23 cellular contexts compared by ENCODE assay signal in genomic region chr5:76746677-76747076, GRCh38.
"Had no signal": no experiment of that assay in that cellular context is flagged by ENCODE, and none has a peak within 500 bp of the region (broad histone marks: within the 10 kb centered on the region; RNA-seq: fewer than 3 reads in every experiment).

No MANE protein-coding gene starts in this region.

- H3K9me3 Mint-ChIP-seq: activated naive CD4-positive, alpha-beta T cell treated with anti-CD3 and anti-CD28 coated beads for 36 hours; activated T-helper 17 cell treated with anti-CD3 and anti-CD28 coated beads, Interleukin-2, amount 50 U/mL, for 72 hours; effector memory CD8-positive, alpha-beta T cell; naive thymus-derived CD8-positive, alpha-beta T cell had no signal

- DNase-seq: activated naive CD4-positive, alpha-beta T cell treated with anti-CD3 and anti-CD28 coated beads for 36 hours; activated T-cell treated with anti-CD3 and anti-CD28 coated beads for 4 hours; dermis blood vessel endothelial cell; effector memory CD8-positive, alpha-beta T cell; erythroblast; hypothalamus; left ventricle myocardium superior; mesenchymal stem cell; naive thymus-derived CD8-positive, alpha-beta T cell; posterior cingulate gyrus; stimulated activated CD4-positive, alpha-beta T cell treated with anti-CD3 and anti-CD28 coated beads, Interleukin-4, amount 100 ng/mL, for 4 hours; stimulated activated CD8-positive, alpha-beta memory T cell treated with anti-CD3 and anti-CD28 coated beads, Interleukin-4, amount 100 ng/mL, for 48 hours; stimulated activated naive CD8-positive, alpha-beta T cell treated with anti-CD3 and anti-CD28 coated beads, Interleukin-15, Interleukin-2, amounts not matched to agents 100 U/mL and 50 U/mL, for 24 hours; T-helper 9 cell; transverse colon had no signal

- H3K36me3 ChIP-seq: ascending aorta, breast epithelium, neutrophil, right atrium auricular region, transverse colon, vagina had no signal

- H3K4me3 ChIP-seq: ascending aorta, breast epithelium, right atrium auricular region, smooth muscle cell, transverse colon, vagina had no signal

- H3K9me3 ChIP-seq: ascending aorta, breast epithelium, neutrophil, right atrium auricular region, transverse colon, vagina had no signal

- H3K4me3 Mint-ChIP-seq: activated naive CD4-positive, alpha-beta T cell treated with anti-CD3 and anti-CD28 coated beads for 36 hours; activated T-helper 17 cell treated with anti-CD3 and anti-CD28 coated beads, Interleukin-2, amount 50 U/mL, for 72 hours; effector memory CD8-positive, alpha-beta T cell; naive thymus-derived CD8-positive, alpha-beta T cell had no signal

- H3K27ac Mint-ChIP-seq: activated naive CD4-positive, alpha-beta T cell treated with anti-CD3 and anti-CD28 coated beads for 36 hours; activated T-helper 17 cell treated with anti-CD3 and anti-CD28 coated beads, Interleukin-2, amount 50 U/mL, for 72 hours; effector memory CD8-positive, alpha-beta T cell; naive thymus-derived CD8-positive, alpha-beta T cell had no signal

- ATAC-seq: activated CD4-positive, CD25-positive, alpha-beta regulatory T cell treated with anti-CD3 and anti-CD28 coated beads, Interleukin-2, amount 50 U/mL, for 24 hours; activated T-helper 17 cell treated with anti-CD3 and anti-CD28 coated beads, Interleukin-2, amount 50 U/mL, for 72 hours; effector memory CD8-positive, alpha-beta T cell; left ventricle myocardium superior; naive thymus-derived CD8-positive, alpha-beta T cell; stimulated activated naive CD8-positive, alpha-beta T cell treated with anti-CD3 and anti-CD28 coated beads, Interleukin-15, Interleukin-2, amounts not matched to agents 100 U/mL and 50 U/mL, for 24 hours had no signal

- H3K36me3 Mint-ChIP-seq: naive thymus-derived CD8-positive, alpha-beta T cell had no signal

- H3K4me1 Mint-ChIP-seq: activated T-helper 17 cell treated with anti-CD3 and anti-CD28 coated beads, Interleukin-2, amount 50 U/mL, for 72 hours; naive thymus-derived CD8-positive, alpha-beta T cell had no signal

- H3K4me1 ChIP-seq: ascending aorta, breast epithelium, right atrium auricular region, transverse colon, vagina had no signal

- H3K27me3 ChIP-seq: ascending aorta, breast epithelium, neutrophil, right atrium auricular region, transverse colon, vagina had no signal

- H3K27ac ChIP-seq: ascending aorta, breast epithelium, neutrophil, right atrium auricular region, transverse colon, vagina had no signal

- H3K27me3 Mint-ChIP-seq: effector memory CD8-positive, alpha-beta T cell had no signal
